In genomic region chr6:168732676-168733075, GRCh38 we compare ENCODE assay signal across 11 cellular contexts.
"Had no signal": no experiment of that assay in that cellular context is flagged by ENCODE, and none has a peak within 500 bp of the region (broad histone marks: within the 10 kb centered on the region; RNA-seq: fewer than 3 reads in every experiment).

No MANE protein-coding gene starts in this region.

- H3K4me1 ChIP-seq: HAP-1 had no signal

- H3K27ac ChIP-seq: GM23248 had no signal

- H3K4me3 ChIP-seq: GM23248, GM23338, HAP-1 had no signal

- H3K9ac ChIP-seq: GM23248 had no signal

- H3K4me2 ChIP-seq: GM23338 had no signal

- ATAC-seq: GM23338, HCT116 had no signal

- DNase-seq: GM23248, GOT3, H7, H9, HCEC 1CT, HFFc6 had no signal

- FAIRE-seq: H1, H54 had no signal

- H3K9me3 ChIP-seq: HAP-1 had no signal

- H3K36me3 ChIP-seq: HAP-1 had no signal

- H2AFZ ChIP-seq: GM23248, GM23338 had no signal
